ENCODE assay signal across 8 cellular contexts in the genomic region with DNA sequence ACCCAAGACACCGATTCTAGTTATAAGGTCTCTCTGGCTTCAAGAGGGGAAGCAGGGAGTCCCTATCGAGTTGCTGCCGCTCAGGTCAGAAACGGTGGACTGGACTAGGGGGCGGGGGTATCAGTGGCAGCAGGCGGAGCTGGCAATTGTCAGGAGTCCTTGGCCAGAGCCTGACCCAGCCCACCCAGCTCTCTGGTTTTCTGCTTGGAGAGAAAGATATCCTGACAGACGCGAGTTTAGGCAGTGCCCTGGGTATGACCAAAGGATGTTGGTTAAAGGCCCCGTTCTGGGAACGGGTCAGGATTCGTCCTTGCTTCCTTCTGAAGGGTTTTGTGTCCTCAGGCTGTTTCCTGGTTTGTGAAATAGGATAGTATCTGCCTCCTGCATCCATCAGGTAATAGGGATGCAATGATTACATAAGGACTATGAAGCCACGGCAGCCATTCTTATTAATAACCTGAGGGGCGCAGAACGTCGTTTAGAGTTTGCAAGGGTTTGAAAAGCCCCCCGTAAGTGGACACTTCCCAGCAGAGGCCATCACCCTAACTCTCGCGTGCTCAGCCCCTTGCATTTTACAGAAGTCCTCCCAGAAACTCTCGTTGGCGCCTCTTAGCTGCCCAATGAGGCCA. TPM values are rescaled to one million over a fixed set of nuclear protein-coding genes. Genes with fewer than 3 reads are reported as not detected.
A peak's percentile ranks its signal among the peaks of the same experiment; 100 is the strongest.
DNase-seq lines count a peak whose midpoint lies in the region; ATAC-seq and TF ChIP-seq lines count a peak whose summit lies in the region.

No MANE protein-coding gene starts in this region.

- intact Hi-C loops in head of caudate nucleus (cut with DNase I) = loop anchor here (10.0 kb wide), 2 partner anchors 88 to 192 kb away; a partner anchor contains a TSS

- H2AFZ ChIP-seq in GM23248 (peak overlapping the region; percentile 82), osteoblast (ENCODE audit: low read length) (peak overlapping the region; percentile 95)

- peak; percentile 45 for DNase-seq in GM23248
- DNase-seq in NCI-H1930 (lab: John Stamatoyannopoulos, UW) = peak; percentile 56 to 69
- no peak for DNase-seq in activated T-cell treated with anti-CD3 and anti-CD28 coated beads, Interleukin-2, amount 50 U/mL, for 4 hours
- DNase-seq in head of caudate nucleus = peak in 40 of 42 donors; percentile 9 to 57 (median 35)
- DNase-seq in osteoblast (ENCODE audit: insufficient read length, low spot score, missing footprints) = peak; percentile 82
- DNase-seq in central memory CD4-positive, alpha-beta T cell = no peak

- H3K36me3 Mint-ChIP-seq in activated T-cell treated with anti-CD3 and anti-CD28 coated beads, Interleukin-2, amount 50 U/mL, for 4 hours (ENCODE audit: insufficient read depth) = no peaks in the 10 kb centered on the region

- H3K27ac ChIP-seq in DOHH2 (ENCODE audit: low read depth, low read length) (peak overlapping the region; percentile 92), GM23248 (peak overlapping the region; percentile 87), osteoblast (ENCODE audit: low read depth, low read length) (peak overlapping the region; percentile 91)

- 2 to 4% methylated on average over 20 of the region's 20 CpGs for WGBS in GM23248 (ENCODE audit: low coverage in 1 of 2, low lambda C conversion rate in 2 of 2, missing lambda C conversion rate in 2 of 2), 2 experiments

- peak overlapping the region; percentile 90 for H3K4me3 Mint-ChIP-seq in activated T-cell treated with anti-CD3 and anti-CD28 coated beads, Interleukin-2, amount 50 U/mL, for 4 hours

- H3K79me2 ChIP-seq in DOHH2 (ENCODE audit: control insufficient read depth, low read length) (peaks cover 53% of the 10 kb centered on the region), GM23248 (ENCODE audit: insufficient read depth) (peaks cover 29% of the 10 kb centered on the region), osteoblast (ENCODE audit: insufficient read depth, low read length) (peaks cover 27% of the 10 kb centered on the region)

- H3K9me2 ChIP-seq in DOHH2 (replicated peaks; ENCODE audit: control insufficient read depth, low read length) (no peaks in the 10 kb centered on the region), GM23248 (ENCODE audit: insufficient read depth) (no peaks in the 10 kb centered on the region)

- no peak for ATAC-seq in activated T-cell treated with anti-CD3 and anti-CD28 coated beads, Interleukin-2, amount 50 U/mL, for 4 hours
- no peak for ATAC-seq in HG03097 (IDR thresholded peaks at IDR 0.05; ENCODE audit: low FRiP score, unreplicated experiment)

- H3F3A ChIP-seq in DOHH2 (ENCODE audit: control insufficient read depth, insufficient read depth) (peaks cover 16% of the 10 kb centered on the region), GM23248 (ENCODE audit: insufficient read depth) (peaks cover 15% of the 10 kb centered on the region)

- H3K9me3 ChIP-seq in DOHH2 (ENCODE audit: control insufficient read depth, insufficient read depth, low read length) = no peaks in the 10 kb centered on the region
- no peaks in the 10 kb centered on the region for H3K9me3 ChIP-seq in GM23248 (ENCODE audit: low read depth)
- H3K9me3 ChIP-seq in osteoblast (ENCODE audit: low read depth, low read length) = no peaks in the 10 kb centered on the region

- no peaks in the 10 kb centered on the region for H3K9me3 Mint-ChIP-seq in activated T-cell treated with anti-CD3 and anti-CD28 coated beads, Interleukin-2, amount 50 U/mL, for 4 hours

- H3K4me1 Mint-ChIP-seq in activated T-cell treated with anti-CD3 and anti-CD28 coated beads, Interleukin-2, amount 50 U/mL, for 4 hours (ENCODE audit: low read depth) = peaks cover 48% of the 10 kb centered on the region

- H3K4me2 ChIP-seq in DOHH2 (ENCODE audit: low read length) = peak overlapping the region; percentile 99
- peak overlapping the region; percentile 84 for H3K4me2 ChIP-seq in GM23248 (ENCODE audit: unreplicated experiment)
- peak overlapping the region; percentile 95 for H3K4me2 ChIP-seq in osteoblast (ENCODE audit: insufficient read depth, low read length)

- peaks cover 61% of the 10 kb centered on the region for H3K4me1 ChIP-seq in DOHH2 (ENCODE audit: control insufficient read depth, low read length)
- H3K4me1 ChIP-seq in GM23248 (ENCODE audit: insufficient read depth) = peaks cover 26% of the 10 kb centered on the region
- peaks cover 40% of the 10 kb centered on the region for H3K4me1 ChIP-seq in osteoblast (ENCODE audit: insufficient read depth, low read length)

- H4K20me1 ChIP-seq in DOHH2 (ENCODE audit: control insufficient read depth, insufficient read depth, low read depth, low read length) (no peaks in the 10 kb centered on the region), GM23248 (ENCODE audit: insufficient read depth) (no peaks in the 10 kb centered on the region), osteoblast (ENCODE audit: insufficient read depth, low read length) (no peaks in the 10 kb centered on the region)

- H3K27me3 ChIP-seq in DOHH2 (ENCODE audit: control insufficient read depth, low read length) (no peaks in the 10 kb centered on the region), GM23248 (replicated peaks; ENCODE audit: insufficient read depth) (no peaks in the 10 kb centered on the region), osteoblast (ENCODE audit: insufficient read depth, low read length) (no peaks in the 10 kb centered on the region)

- H3K36me3 ChIP-seq in DOHH2 (ENCODE audit: control insufficient read depth, low read length) (peaks cover 29% of the 10 kb centered on the region), GM23248 (ENCODE audit: low read depth) (no peaks in the 10 kb centered on the region), osteoblast (ENCODE audit: insufficient read depth, low read length) (no peaks in the 10 kb centered on the region)

- in situ Hi-C loops in GM23248 (cut with MboI) = no loop called here

- H3K4me3 ChIP-seq in DOHH2 (ENCODE audit: low read length) (peak overlapping the region; percentile 87), GM23248 (peak overlapping the region; percentile 77), osteoblast (ENCODE audit: insufficient read depth, low read length) (peak overlapping the region; percentile 76)

- no peak for TF ChIP-seq CTCF in DOHH2 (IDR thresholded peaks at IDR 0.05; ENCODE audit: low read depth, low read length, poor library complexity, severe bottlenecking)
- no peak for TF ChIP-seq CTCF in osteoblast (IDR thresholded peaks at IDR 0.05; ENCODE audit: extremely low read depth, low read depth, low read length)

- no peaks in the 10 kb centered on the region for H3K27me3 Mint-ChIP-seq in activated T-cell treated with anti-CD3 and anti-CD28 coated beads, Interleukin-2, amount 50 U/mL, for 4 hours (ENCODE audit: low read depth)

- peak overlapping the region; percentile 86 for H3K9ac ChIP-seq in GM23248

RNA-seq across cellular contexts. Expression of a gene that starts 0.7 kb away (rescaled TPM):
- total RNA-seq in GM23248 (2014; rRNA removed; shearing (Covaris generic)) = 6.3 and 12.1 TPM in 2 replicates
- 5.7 and 7.6 TPM in 2 replicates for polyA plus RNA-seq in GM23248 (2016; fragmentation: Nextera tagmentation; extraction: Ambion mirVana)
- total RNA-seq in activated T-cell treated with anti-CD3 and anti-CD28 coated beads, Interleukin-2, amount 50 U/mL, for 4 hours = 10 to 100 TPM; 26.2 to 27.4 (median 27.0) TPM
- total RNA-seq in osteoblast = 15.2 and 18.0 TPM in 2 replicates

RNA-seq across cellular contexts. Expression of a gene that starts 3.2 kb away (rescaled TPM):
- total RNA-seq in GM23248 (2014; rRNA removed; shearing (Covaris generic)) = 7.6 and 34.1 TPM in 2 replicates
- polyA plus RNA-seq in GM23248 (2016; fragmentation: Nextera tagmentation; extraction: Ambion mirVana) = 15.2 and 16.0 TPM in 2 replicates
- total RNA-seq in activated T-cell treated with anti-CD3 and anti-CD28 coated beads, Interleukin-2, amount 50 U/mL, for 4 hours = 10 to 100 TPM; 39.5 to 46.5 (median 42.1) TPM
- 20.3 and 22.1 TPM in 2 replicates for total RNA-seq in osteoblast

Comparison
In these comparisons a context has a peak if more than half of its experiments do, and no peak if none do; other contexts are left out.
1. DNase-seq: peak in GM23248 (single experiment), NCI-H1930 (2 of 2), head of caudate nucleus (40 of 42) and osteoblast (single experiment); none in activated T-cell treated with anti-CD3 and anti-CD28 coated beads, Interleukin-2, amount 50 U/mL, for 4 hours (single experiment) and central memory CD4-positive, alpha-beta T cell (single experiment).
2. Peak in every context shown above with its lines, with median percentiles within 50 percentile points of each other: H3K27ac ChIP-seq, H3K4me2 ChIP-seq and H3K4me3 ChIP-seq.